Comparison of ENCODE assay signal across 10 cellular contexts in the genomic region with DNA sequence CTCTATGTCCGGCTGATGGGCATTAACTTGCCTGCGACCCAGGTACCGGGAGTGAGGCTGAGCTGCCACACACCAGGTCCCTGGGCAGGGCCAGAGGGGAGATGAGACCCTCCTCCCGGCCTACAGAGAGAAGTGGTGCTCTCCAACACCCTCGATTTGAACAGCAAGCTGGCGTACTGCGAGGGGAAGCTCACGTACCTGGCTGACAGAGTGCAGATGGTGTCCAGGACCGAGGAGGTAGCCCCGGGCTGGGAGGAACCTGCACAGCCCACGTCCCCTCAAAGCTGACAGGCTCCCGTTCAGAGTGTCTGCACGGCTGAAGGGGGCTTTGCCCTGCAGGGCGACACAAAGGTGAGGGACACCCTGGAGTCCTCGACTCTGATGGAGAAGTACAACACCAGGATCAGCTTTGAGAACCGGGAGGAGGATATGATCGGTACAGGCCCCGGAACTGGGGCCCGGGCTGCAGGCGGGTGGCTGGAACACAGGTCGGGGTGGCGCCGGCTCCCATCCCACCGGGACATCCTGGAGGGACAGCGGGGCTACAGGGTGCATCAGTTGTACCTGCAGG. TPM values are rescaled to one million over a fixed set of nuclear protein-coding genes. Genes with fewer than 3 reads are reported as not detected.
DNase-seq lines count a peak whose midpoint lies in the region; ATAC-seq, FAIRE-seq and TF ChIP-seq lines count a peak whose summit lies in the region.
"Had no signal": no experiment of that assay in that cellular context is flagged by ENCODE, and none has a peak within 500 bp of the region (broad histone marks: within the 10 kb centered on the region; RNA-seq: fewer than 3 reads in every experiment).

No MANE protein-coding gene starts in this region.

- no peak for FAIRE-seq in GM12892 (lab: Jason Lieb, UNC)

- H3K4me3 ChIP-seq in lung (peak overlapping the region; percentile 92), upper lobe of left lung (peak overlapping the region; percentile 54 to 99 (median 97))

- TF ChIP-seq CTCF in brain (conservative IDR thresholded peaks at IDR 0.05), result no peak
- no peak for TF ChIP-seq CTCF in lung (IDR thresholded peaks at IDR 0.05; ENCODE audit: control extremely low read depth, extremely low read depth)
- TF ChIP-seq CTCF in upper lobe of left lung (IDR thresholded peaks at IDR 0.05), result no peak

- no peak overlapping the region for H3K27ac ChIP-seq in lung (ENCODE audit: low read depth in 1 of 2, low read length in 1 of 2)
- peak overlapping the region; percentile 84 to 94 (median 88) for H3K27ac ChIP-seq in upper lobe of left lung

- TF ChIP-seq EP300 in upper lobe of left lung (IDR thresholded peaks at IDR 0.05), result no peak

- H3K36me3 ChIP-seq in lung (ENCODE audit: control insufficient read depth in 2 of 2, insufficient read depth in 2 of 2, low read length in 2 of 2), result peaks cover 0 to 5% of the 10 kb centered on the region in 2 donors
- peaks cover 0 to 3% (median 0%) of the 10 kb centered on the region in 4 donors for H3K36me3 ChIP-seq in upper lobe of left lung

- H3K4me3 Mint-ChIP-seq in activated T-cell treated with anti-CD3 and anti-CD28 coated beads, Interleukin-2, amount 50 U/mL, for 24 hours, result peak overlapping the region; percentile 87
- peak overlapping the region; percentile 87 to 90 (median 90) for H3K4me3 Mint-ChIP-seq in brain

- TF ChIP-seq POLR2A in upper lobe of left lung (IDR thresholded peaks at IDR 0.05) (no peak), GM12892 (IDR thresholded peaks at IDR 0.05; ENCODE audit: low read depth, low read length) (no peak)

- peak; percentile 28 for DNase-seq in activated T-cell treated with anti-CD3 and anti-CD28 coated beads, Interleukin-2, amount 50 U/mL, for 24 hours
- DNase-seq in activated T-cell treated with anti-CD3 and anti-CD28 coated beads for 4 hours, result no peak
- DNase-seq in lung (ENCODE audit: low spot score), result no peak
- no peak for DNase-seq in upper lobe of left lung
- no peak for DNase-seq in NCI-H146 (lab: John Stamatoyannopoulos, UW)
- no peak for DNase-seq in NCI-H748 (lab: John Stamatoyannopoulos, UW; ENCODE audit: unreplicated experiment)
- DNase-seq in GM12892 (ENCODE audit: insufficient read length), result no peak

- peaks cover 6% of the 10 kb centered on the region for H3K27me3 Mint-ChIP-seq in activated T-cell treated with anti-CD3 and anti-CD28 coated beads, Interleukin-2, amount 50 U/mL, for 24 hours
- peaks cover 4% of the 10 kb centered on the region for H3K27me3 Mint-ChIP-seq in brain

- H3K9me3 ChIP-seq in lung (ENCODE audit: control insufficient read depth in 2 of 2, insufficient read depth in 1 of 2, low read length in 1 of 2) (no peaks in the 10 kb centered on the region), upper lobe of left lung (no peaks in the 10 kb centered on the region)

- H3K27ac Mint-ChIP-seq in activated T-cell treated with anti-CD3 and anti-CD28 coated beads, Interleukin-2, amount 50 U/mL, for 24 hours, result peak overlapping the region; percentile 93
- peak overlapping the region in 3 of 5 experiments; percentile 57 to 82 (median 74) for H3K27ac Mint-ChIP-seq in brain

- H3K4me1 ChIP-seq in lung (ENCODE audit: control insufficient read depth in 2 of 2, insufficient read depth in 2 of 2, low read length in 2 of 2) (peaks cover 4 to 11% of the 10 kb centered on the region in 2 donors), upper lobe of left lung (peaks cover 31 to 49% (median 33%) of the 10 kb centered on the region in 4 donors)

- no peaks in the 10 kb centered on the region for H3K9me3 Mint-ChIP-seq in activated T-cell treated with anti-CD3 and anti-CD28 coated beads, Interleukin-2, amount 50 U/mL, for 24 hours
- no peaks in the 10 kb centered on the region for H3K9me3 Mint-ChIP-seq in brain

- peaks cover 31% of the 10 kb centered on the region for H3K4me1 Mint-ChIP-seq in activated T-cell treated with anti-CD3 and anti-CD28 coated beads, Interleukin-2, amount 50 U/mL, for 24 hours (ENCODE audit: low read depth)
- H3K4me1 Mint-ChIP-seq in brain, result peaks cover 39% of the 10 kb centered on the region

- 74 to 83% methylated on average over 25 of the region's 25 CpGs for WGBS in lung, 2 donors
- 76 to 82% methylated on average over 16 to 25 of the region's 25 CpGs for WGBS in upper lobe of left lung, 2 donors

- H3K36me3 Mint-ChIP-seq in activated T-cell treated with anti-CD3 and anti-CD28 coated beads, Interleukin-2, amount 50 U/mL, for 24 hours (ENCODE audit: low read depth), result peaks cover 40% of the 10 kb centered on the region
- H3K36me3 Mint-ChIP-seq in brain, result peaks cover 19% of the 10 kb centered on the region

- H3K27me3 ChIP-seq in lung (ENCODE audit: control insufficient read depth, insufficient read depth) (no peaks in the 10 kb centered on the region), upper lobe of left lung (no peaks in the 10 kb centered on the region)

- ATAC-seq in lung (ENCODE audit: insufficient read depth, low FRiP score) (no peak), upper lobe of left lung (ENCODE audit: low FRiP score in 2 of 2) (no peak)

RNA-seq across cellular contexts. Expression of a gene that starts 1.0 kb away (rescaled TPM):
- 170 TPM for polyA plus RNA-seq in brain (ENCODE audit: insufficient read depth, low read depth, low replicate concordance)
- total RNA-seq in lung, result 10 to 100 TPM; 36.4 to 87.8 TPM
- 10 to 100 TPM; 53.7 to 70.8 TPM for polyA plus RNA-seq in lung
- total RNA-seq in upper lobe of left lung, result 100 to 1,000 TPM in 2 of 6 donors, 10 to 100 TPM in 4; 47.2 to 128 (median 78.9) TPM
- polyA plus RNA-seq in GM12892 (2012; ENCODE audit: missing spikeins), result 32.5 TPM

RNA-seq across cellular contexts. Expression of a gene that starts 10.6 kb away (rescaled TPM):
- polyA plus RNA-seq in brain (ENCODE audit: insufficient read depth, low read depth, low replicate concordance), result 4.8 TPM
- total RNA-seq in lung, result 1 to 10 TPM; 1.6 to 4.6 TPM
- polyA plus RNA-seq in lung, result 1 to 10 TPM in 1 of 2 donors, under 1 TPM in 1; 0.38 to 2.8 TPM
- 100 to 1,000 TPM in 1 of 6 donors, 10 to 100 TPM in 1, 1 to 10 TPM in 4; 1.9 to 130 (median 6.6) TPM for total RNA-seq in upper lobe of left lung
- polyA plus RNA-seq in GM12892 (2012; ENCODE audit: missing spikeins), result not detected

RNA-seq across cellular contexts. Expression of a gene that starts 15.6 kb away (rescaled TPM):
- polyA plus RNA-seq in brain (ENCODE audit: insufficient read depth, low read depth, low replicate concordance), result 182 TPM
- total RNA-seq in lung, result 10 to 100 TPM; 56.5 to 94.1 TPM
- polyA plus RNA-seq in lung, result 100 to 1,000 TPM; 132 to 177 TPM
- 100 to 1,000 TPM in 2 of 6 donors, 10 to 100 TPM in 4; 55.5 to 134 (median 80.5) TPM for total RNA-seq in upper lobe of left lung
- 34.6 TPM for polyA plus RNA-seq in GM12892 (2012; ENCODE audit: missing spikeins)

RNA-seq across cellular contexts. Expression of a gene that starts 35.6 kb away (rescaled TPM):
- polyA plus RNA-seq in brain (ENCODE audit: insufficient read depth, low read depth, low replicate concordance) (10.5 TPM), lung (1 to 10 TPM; 1.1 to 1.3 TPM)
- total RNA-seq in lung (1 to 10 TPM; 1.6 to 4.3 TPM), upper lobe of left lung (1 to 10 TPM; 1.4 to 7.3 (median 3.0) TPM)
- polyA plus RNA-seq in GM12892 (2012; ENCODE audit: missing spikeins), result 0.87 TPM

RNA-seq across cellular contexts. Expression of a gene that starts 42.4 kb away (rescaled TPM):
- polyA plus RNA-seq in brain (ENCODE audit: insufficient read depth, low read depth, low replicate concordance), result 32.6 TPM
- total RNA-seq in lung, result not detected
- under 1 TPM in 1 of 2 donors, not detected in 1; 0.16 TPM for polyA plus RNA-seq in lung
- under 1 TPM in 1 of 6 donors, not detected in 5; 0.23 TPM for total RNA-seq in upper lobe of left lung
- polyA plus RNA-seq in GM12892 (2012; ENCODE audit: missing spikeins), result not detected
- total RNA-seq: Daoy, mononuclear cell had no signal

Comparison
In these comparisons a context has a peak if more than half of its experiments do, and no peak if none do; other contexts are left out.
1. H3K27ac ChIP-seq: peak in upper lobe of left lung (4 of 4); none in lung (0 of 2).